Comparison of ENCODE assay signal across 8 cellular contexts in the genomic region with DNA sequence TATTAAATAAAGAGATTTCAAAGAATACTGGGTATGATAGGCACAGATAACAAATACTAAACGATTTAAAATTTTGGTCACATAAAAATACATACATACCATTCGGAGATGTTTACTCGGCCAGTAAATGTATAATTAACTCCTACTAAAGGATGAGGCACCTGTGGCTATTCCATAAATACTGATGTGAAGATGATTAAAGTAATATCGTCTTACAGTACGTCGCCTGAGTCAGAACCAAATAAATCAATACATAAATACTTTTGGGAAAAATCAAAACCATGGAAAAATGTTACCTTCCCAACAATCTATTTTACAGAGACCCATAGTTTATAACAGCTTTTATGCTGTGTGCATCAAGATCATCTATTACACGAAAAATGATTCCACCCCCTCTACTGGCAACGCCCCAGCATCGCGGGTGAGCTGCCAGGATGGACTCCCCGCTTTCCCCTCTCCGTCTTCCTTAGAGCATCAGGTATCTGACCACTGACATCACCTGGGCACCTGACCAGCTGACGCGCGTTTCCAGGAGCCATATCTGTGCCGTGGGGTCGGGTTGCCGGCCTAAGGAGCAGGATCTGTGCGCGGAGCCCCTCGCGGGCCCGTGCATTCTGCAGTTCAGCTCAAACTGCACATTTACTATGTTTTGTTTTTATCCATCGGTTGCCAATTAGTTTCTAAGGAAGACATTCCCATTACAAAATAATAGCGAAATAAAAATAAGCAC. TPM values are rescaled to one million over a fixed set of nuclear protein-coding genes. Genes with fewer than 3 reads are reported as not detected.
DNase-seq lines count a peak whose midpoint lies in the region; ATAC-seq, FAIRE-seq and TF ChIP-seq lines count a peak whose summit lies in the region.

No MANE protein-coding gene starts in this region.

- TF ChIP-seq EP300 in upper lobe of left lung (IDR thresholded peaks at IDR 0.05) = no peak

- H3K4me1 ChIP-seq in pancreas (peaks cover 0 to 6% (median 0%) of the 10 kb centered on the region in 3 donors), upper lobe of left lung (peaks cover 3 to 13% (median 5%) of the 10 kb centered on the region in 4 donors)

- peak overlapping the region; percentile 93 for H3K4me3 Mint-ChIP-seq in activated naive CD8-positive, alpha-beta T cell
- peak overlapping the region; percentile 95 for H3K4me3 Mint-ChIP-seq in glutamatergic neuron (ENCODE audit: unreplicated experiment)

- peak; percentile 14 for DNase-seq in GM04503 (ENCODE audit: low read depth)
- peak; percentile 38 for DNase-seq in HFF-Myc (ENCODE audit: extremely low read depth, low read depth)
- DNase-seq in NAMALWA (ENCODE audit: low spot score) = peak; percentile 84
- no peak for DNase-seq in SK-N-MC (ENCODE audit: low read depth, low spot score)
- peak; percentile 72 for DNase-seq in glutamatergic neuron
- peak; percentile 58 to 75 (median 68) for DNase-seq in pancreas
- peak; percentile 63 to 83 for DNase-seq in upper lobe of left lung

- H3K9me3 ChIP-seq in SK-N-MC (ENCODE audit: low read depth, low read length) = no peaks in the 10 kb centered on the region
- no peaks in the 10 kb centered on the region for H3K9me3 ChIP-seq in pancreas
- H3K9me3 ChIP-seq in upper lobe of left lung = no peaks in the 10 kb centered on the region

- H3K4me3 ChIP-seq in HFF-Myc (replicated peaks; ENCODE audit: low read depth, low read length) (peak overlapping the region; percentile 68), SK-N-MC (peak overlapping the region; percentile 97), pancreas (peak overlapping the region; percentile 72 to 88 (median 78)), upper lobe of left lung (peak overlapping the region; percentile 74 to 90 (median 78))

- intact Hi-C loops in pancreas (cut with DNase I) = no loop called here

- no peaks in the 10 kb centered on the region for H3K9me3 Mint-ChIP-seq in activated naive CD8-positive, alpha-beta T cell (ENCODE audit: low read depth)
- peaks cover 2% of the 10 kb centered on the region for H3K9me3 Mint-ChIP-seq in glutamatergic neuron (ENCODE audit: unreplicated experiment)

- H3K36me3 ChIP-seq in SK-N-MC (ENCODE audit: insufficient read depth, low read length) (no peaks in the 10 kb centered on the region), pancreas (no peaks in the 10 kb centered on the region), upper lobe of left lung (no peaks in the 10 kb centered on the region)

- TF ChIP-seq CTCF in HFF-Myc (IDR thresholded peaks at IDR 0.05; ENCODE audit: low read depth, low read length, missing control alignments) (peak; percentile 56), glutamatergic neuron (IDR thresholded peaks at IDR 0.05; ENCODE audit: partially characterized antibody, unreplicated experiment) (no peak), pancreas (IDR thresholded peaks at IDR 0.05) (peak in 1 of 4 donors; percentile 7), upper lobe of left lung (IDR thresholded peaks at IDR 0.05) (peak in 5 of 6 experiments; percentile 23 to 30 (median 24))

- peak; percentile 66 to 88 (median 78) for ATAC-seq in pancreas
- ATAC-seq in upper lobe of left lung (ENCODE audit: low FRiP score in 2 of 2) = peak; percentile 61 to 71

- H3K4me1 Mint-ChIP-seq in activated naive CD8-positive, alpha-beta T cell (ENCODE audit: low read depth) = peaks cover 9% of the 10 kb centered on the region
- H3K4me1 Mint-ChIP-seq in glutamatergic neuron (ENCODE audit: low read depth, unreplicated experiment) = peaks cover 4% of the 10 kb centered on the region

- FAIRE-seq in pancreas (lab: Jason Lieb, UNC) = peak; percentile 9

- peak overlapping the region; percentile 81 for H3K9ac ChIP-seq in SK-N-MC (ENCODE audit: insufficient read length)

- H3K27ac Mint-ChIP-seq in activated naive CD8-positive, alpha-beta T cell = peak overlapping the region; percentile 83
- peak overlapping the region; percentile 77 for H3K27ac Mint-ChIP-seq in glutamatergic neuron (ENCODE audit: unreplicated experiment)

- no peaks in the 10 kb centered on the region for H3K36me3 Mint-ChIP-seq in activated naive CD8-positive, alpha-beta T cell
- peaks cover 4% of the 10 kb centered on the region for H3K36me3 Mint-ChIP-seq in glutamatergic neuron (ENCODE audit: unreplicated experiment)

- 1 to 2% methylated on average over 25 of the region's 25 CpGs for WGBS in pancreas, 2 donors
- 5% methylated on average over 24 to 25 of the region's 25 CpGs for WGBS in upper lobe of left lung, 2 donors

- H3K27me3 ChIP-seq in pancreas (no peaks in the 10 kb centered on the region), upper lobe of left lung (no peaks in the 10 kb centered on the region)

- no peak for TF ChIP-seq POLR2A in upper lobe of left lung (IDR thresholded peaks at IDR 0.05)

- no peaks in the 10 kb centered on the region for H3K27me3 Mint-ChIP-seq in activated naive CD8-positive, alpha-beta T cell
- H3K27me3 Mint-ChIP-seq in glutamatergic neuron (ENCODE audit: unreplicated experiment) = peaks cover 2% of the 10 kb centered on the region

- H3K27ac ChIP-seq in SK-N-MC (no peak overlapping the region), pancreas (peak overlapping the region; percentile 72 to 84 (median 78)), upper lobe of left lung (peak overlapping the region; percentile 56 to 71 (median 62))

RNA-seq across cellular contexts. Expression of gene ICA1L, which starts 1.0 kb away (rescaled TPM):
- 12.0 TPM for total RNA-seq in glutamatergic neuron (ENCODE audit: unreplicated experiment)
- 1 to 10 TPM; 2.7 to 4.6 (median 3.4) TPM for total RNA-seq in pancreas
- 1 to 10 TPM; 3.5 to 8.1 TPM for polyA plus RNA-seq in pancreas
- total RNA-seq in upper lobe of left lung = 10 to 100 TPM in 2 of 6 donors, 1 to 10 TPM in 4; 3.0 to 28.3 (median 5.7) TPM

RNA-seq across cellular contexts. Expression of gene WDR12, which starts 40.9 kb away (rescaled TPM):
- total RNA-seq in glutamatergic neuron (ENCODE audit: unreplicated experiment) (53.5 TPM), pancreas (10 to 100 TPM in 4 of 6 donors, 1 to 10 TPM in 2; 5.4 to 17.5 (median 14.9) TPM), upper lobe of left lung (10 to 100 TPM; 15.8 to 44.0 (median 27.8) TPM)
- polyA plus RNA-seq in pancreas = 10 to 100 TPM; 10.7 to 15.0 TPM

RNA-seq across cellular contexts. Expression of gene CARF, which starts 41.5 kb away (rescaled TPM):
- total RNA-seq in glutamatergic neuron (ENCODE audit: unreplicated experiment) (9.1 TPM), pancreas (1 to 10 TPM; 2.1 to 5.7 (median 4.9) TPM), upper lobe of left lung (10 to 100 TPM in 2 of 6 donors, 1 to 10 TPM in 4; 6.4 to 24.1 (median 8.7) TPM)
- polyA plus RNA-seq in pancreas = 1 to 10 TPM; 1.3 to 4.0 TPM
